In genomic region chr14:33545696-33546095, GRCh38 we compare ENCODE assay signal across 28 cellular contexts.
"Had no signal": no experiment of that assay in that cellular context is flagged by ENCODE, and none has a peak within 500 bp of the region (broad histone marks: within the 10 kb centered on the region; RNA-seq: fewer than 3 reads in every experiment).

No MANE protein-coding gene starts in this region.

- ATAC-seq: activated CD4-positive, alpha-beta T cell treated with anti-CD3 and anti-CD28 coated beads for 36 hours; activated CD8-positive, alpha-beta memory T cell treated with anti-CD3 and anti-CD28 coated beads, Interleukin-2, amount 10 ng/mL, durations not matched to agents 7 days and 5 days; activated CD8-positive, alpha-beta T cell treated with anti-CD3 and anti-CD28 coated beads, Interleukin-2, amount 10 ng/mL, durations not matched to agents 7 days and 5 days; activated naive CD8-positive, alpha-beta T cell treated with anti-CD3 and anti-CD28 coated beads, Interleukin-2, amount 50 U/mL, for 24 hours; body of pancreas; effector memory CD8-positive, alpha-beta T cell had no signal

- FAIRE-seq: colon, frontal cortex had no signal

- H3K27me3 ChIP-seq: adrenal gland, body of pancreas, esophagus squamous epithelium had no signal

- DNase-seq: activated CD4-positive, alpha-beta memory T cell treated with anti-CD3 and anti-CD28 coated beads for 36 hours; activated CD4-positive, alpha-beta T cell treated with anti-CD3 and anti-CD28 coated beads for 36 hours; activated CD4-positive, alpha-beta T cell treated with anti-CD3 and anti-CD28 coated beads, Interleukin-2, amount 10 ng/mL, durations not matched to agents 24 days and 14 days; activated CD4-positive, CD25-positive, alpha-beta regulatory T cell; activated CD4-positive, CD25-positive, alpha-beta regulatory T cell treated with anti-CD3 and anti-CD28 coated beads, Interleukin-2, amount 50 U/mL, for 72 hours; activated CD8-positive, alpha-beta memory T cell treated with anti-CD3 and anti-CD28 coated beads, Interleukin-2, amount 10 ng/mL, durations not matched to agents 7 days and 5 days; activated CD8-positive, alpha-beta memory T cell treated with anti-CD3 and anti-CD28 coated beads, Interleukin-2, amount 50 U/mL, for 4 hours; activated CD8-positive, alpha-beta T cell treated with anti-CD3 and anti-CD28 coated beads, Interleukin-2, amount 10 ng/mL, durations not matched to agents 7 days and 5 days; activated effector memory CD4-positive, alpha-beta T cell treated with anti-CD3 and anti-CD28 coated beads, Interleukin-2, amount 50 U/mL, for 16 hours; activated naive CD4-positive, alpha-beta T cell treated with anti-CD3 and anti-CD28 coated beads for 36 hours; activated naive CD8-positive, alpha-beta T cell treated with anti-CD3 and anti-CD28 coated beads for 36 hours; activated naive CD8-positive, alpha-beta T cell treated with anti-CD3 and anti-CD28 coated beads, Interleukin-2, amount 50 U/mL, for 24 hours; activated T-cell treated with anti-CD3 and anti-CD28 coated beads, Interleukin-2, amount 50 U/mL, for 1 hour; activated T-cell treated with anti-CD3 and anti-CD28 coated beads, Interleukin-2, amount 50 U/mL, for 48 hours; adrenal gland; amygdala; aorta; body of pancreas; cortex of kidney; dermis blood vessel endothelial cell; effector CD4-positive, alpha-beta T cell; effector memory CD8-positive, alpha-beta T cell; esophagus squamous epithelium; head of caudate nucleus; T-helper 2 cell had no signal

- H3K9me3 ChIP-seq: adrenal gland, body of pancreas, esophagus squamous epithelium had no signal

- H3K27ac ChIP-seq: adrenal gland, body of pancreas, epithelial cell of prostate, esophagus squamous epithelium had no signal

- H3K36me3 ChIP-seq: adrenal gland, esophagus squamous epithelium had no signal

- H3K4me1 ChIP-seq: adrenal gland, body of pancreas, esophagus squamous epithelium had no signal

- H3K4me3 ChIP-seq: adrenal gland, body of pancreas, esophagus squamous epithelium had no signal
